7 cellular contexts compared by ENCODE assay signal in genomic region chr2:199704358-199705238, GRCh38.
DNase-seq lines count a peak whose midpoint lies in the region; ATAC-seq and TF ChIP-seq lines count a peak whose summit lies in the region.

No MANE protein-coding gene starts in this region.

- H3K36me3 ChIP-seq in transverse colon, result no peaks in the 10 kb centered on the region

- no peak overlapping the region for H3K27ac ChIP-seq in transverse colon

- TF ChIP-seq EP300 in transverse colon (IDR thresholded peaks at IDR 0.05; ENCODE audit: low read depth), result no peak

- H3K9me3 ChIP-seq in transverse colon, result peaks cover 10 to 11% of the 10 kb centered on the region in 2 donors

- intact Hi-C loops in transverse colon (cut with DNase I; ENCODE audit: low total_unique reads), result no loop called here
- intact Hi-C loops in lower leg skin (cut with DNase I; ENCODE audit: low total_unique reads), result no loop called here

- peak; percentile 49 to 81 (median 61) for TF ChIP-seq CTCF in transverse colon (IDR thresholded peaks at IDR 0.05)
- no peak for TF ChIP-seq CTCF in lower leg skin (IDR thresholded peaks at IDR 0.05)

- WGBS in transverse colon (ENCODE audit: low coverage in 1 of 2), 2 donors, result 83 to 90% methylated on average over 1 of the region's 1 CpG
- WGBS in lower leg skin, 2 donors, result 50 to 76% methylated on average over 1 of the region's 1 CpG

- DNase-seq in DMS 273 (lab: John Stamatoyannopoulos, UW; ENCODE audit: unreplicated experiment), result peak; percentile 74
- peak; percentile 17 for DNase-seq in NCI-H128 (lab: John Stamatoyannopoulos, UW; ENCODE audit: unreplicated experiment)
- DNase-seq in activated CD4-positive, alpha-beta T cell treated with anti-CD3 and anti-CD28 coated beads, Interleukin-2, amount 50 U/mL, for 48 hours, result peak; percentile 9 to 29
- DNase-seq in hippocampal formation (lab: John Stamatoyannopoulos, UW), result peak; percentile 12 to 24
- peak; percentile 52 for DNase-seq in transverse colon
- no peak for DNase-seq in lower leg skin (ENCODE audit: low spot score in 2 of 2)

- H3K4me1 ChIP-seq in transverse colon, result peaks cover 0 to 3% (median 0%) of the 10 kb centered on the region in 4 donors

- no peak overlapping the region for H3K4me3 ChIP-seq in transverse colon
- no peak overlapping the region for H3K4me3 ChIP-seq in lower leg skin (ENCODE audit: low read depth, poor library complexity, severe bottlenecking)

- no peak for TF ChIP-seq POLR2A in transverse colon (IDR thresholded peaks at IDR 0.05)
- TF ChIP-seq POLR2A in lower leg skin (IDR thresholded peaks at IDR 0.05), result no peak

- no peaks in the 10 kb centered on the region for H3K27me3 ChIP-seq in transverse colon

- in situ Hi-C loops in transverse colon (cut with MboI; ENCODE audit: low pct_ligation_motif_present in 1 of 4, low pct_unique_long_range_greater_than_20kb in 1 of 4, low sequenced_read_pairs in 3 of 4), result loop anchor here in 2 of 4 donors (10.0 to 25.0 kb wide), 2 partner anchors 150 to 158 kb away; partner anchors contain the start of gene FTCDNL1 (in 2 of the 2)

- peak; percentile 52 for ATAC-seq in GM21360 (IDR thresholded peaks at IDR 0.05; ENCODE audit: unreplicated experiment)

Comparison
In these comparisons a context has a peak if more than half of its experiments do, and no peak if none do; other contexts are left out.
1. DNase-seq: peak in DMS 273 (single experiment), NCI-H128 (single experiment), activated CD4-positive, alpha-beta T cell treated with anti-CD3 and anti-CD28 coated beads, Interleukin-2, amount 50 U/mL, for 48 hours (2 of 2), hippocampal formation (2 of 2) and transverse colon (single experiment); none in lower leg skin (0 of 2).
2. CTCF ChIP-seq: peak in transverse colon (5 of 5); none in lower leg skin (0 of 3).